ENCODE assay signal across 13 cellular contexts in genomic region chr14:101840649-101841365, GRCh38.
DNase-seq lines count a peak whose midpoint lies in the region; TF ChIP-seq lines count a peak whose summit lies in the region.
"Had no signal": no experiment of that assay in that cellular context is flagged by ENCODE, and none has a peak within 500 bp of the region (broad histone marks: within the 10 kb centered on the region; RNA-seq: fewer than 3 reads in every experiment).

No MANE protein-coding gene starts in this region.

- intact Hi-C loops in A673 (cut with micrococcal nuclease; ENCODE audit: unreplicated experiment): no loop called here

- POLR2A ChIA-PET in A673 (lab: Charles Lee; ENCODE audit: low non-redundant PET): no interaction called here

- H3K4me1 ChIP-seq in BLaER1 treated with 17β-estradiol and CSF1 and Interleukin-3, amounts not matched to agents 10 nM and 100 nM: peaks cover 70 to 100% (median 99%) of the 10 kb centered on the region in 10 experiments
- H3K4me1 ChIP-seq in DOHH2 (ENCODE audit: control insufficient read depth, low read length) (peaks cover 100% of the 10 kb centered on the region), A673 (ENCODE audit: insufficient read depth, low read length, poor library complexity, severe bottlenecking) (peaks cover 3% of the 10 kb centered on the region)

- no peaks in the 10 kb centered on the region for H3K9me3 ChIP-seq in BLaER1 treated with 17β-estradiol and CSF1 and Interleukin-3, amounts not matched to agents 10 nM and 100 nM (replicated peaks in 1 of 11)
- no peaks in the 10 kb centered on the region for H3K9me3 ChIP-seq in DOHH2 (ENCODE audit: control insufficient read depth, insufficient read depth, low read length)
- no peaks in the 10 kb centered on the region for H3K9me3 ChIP-seq in SU-DHL-6 (ENCODE audit: insufficient read depth, low read length)
- H3K9me3 ChIP-seq in A673 (ENCODE audit: low read depth, low read length, poor library complexity, severe bottlenecking): no peaks in the 10 kb centered on the region
- H3K9me3 ChIP-seq: lower lobe of right lung had no signal

- H3F3A ChIP-seq in DOHH2 (ENCODE audit: control insufficient read depth, insufficient read depth) (peaks cover 68% of the 10 kb centered on the region), SU-DHL-6 (ENCODE audit: insufficient read depth) (peaks cover 75% of the 10 kb centered on the region)

- BruUV-seq in A673 (replicated peaks; lab: Mats Ljungman, UMichigan): no TSS peak

- peaks cover 0 to 27% (median 5%) of the 10 kb centered on the region in 11 experiments; a peak in 11 of 22 replicates for H3K36me3 ChIP-seq in BLaER1 treated with 17β-estradiol and CSF1 and Interleukin-3, amounts not matched to agents 10 nM and 100 nM
- H3K36me3 ChIP-seq in DOHH2 (ENCODE audit: control insufficient read depth, low read length) (peaks cover 35% of the 10 kb centered on the region), SU-DHL-6 (ENCODE audit: low read length) (no peaks in the 10 kb centered on the region), H7 (replicated peaks; ENCODE audit: control insufficient read depth, insufficient read depth, low read length) (no peaks in the 10 kb centered on the region), A673 (ENCODE audit: insufficient read depth, low read length, poor library complexity, severe bottlenecking) (no peaks in the 10 kb centered on the region)

- peak overlapping the region in 7 of 11 experiments; percentile 1 to 69 (median 37); a peak in 9 of 22 replicates for H3K9ac ChIP-seq in BLaER1 treated with 17β-estradiol and CSF1 and Interleukin-3, amounts not matched to agents 10 nM and 100 nM
- peak overlapping the region; percentile 6; the same call in 1 of the 2 replicates for H3K9ac ChIP-seq in SU-DHL-6 (ENCODE audit: low read length)

- H3K9me2 ChIP-seq in DOHH2 (replicated peaks; ENCODE audit: control insufficient read depth, low read length): no peaks in the 10 kb centered on the region
- no peaks in the 10 kb centered on the region for H3K9me2 ChIP-seq in SU-DHL-6 (replicated peaks; ENCODE audit: insufficient read depth, low read length)

- peaks cover 0 to 89% (median 26%) of the 10 kb centered on the region in 11 experiments; a peak in 13 of 22 replicates for H4K20me1 ChIP-seq in BLaER1 treated with 17β-estradiol and CSF1 and Interleukin-3, amounts not matched to agents 10 nM and 100 nM
- H4K20me1 ChIP-seq in DOHH2 (ENCODE audit: control insufficient read depth, insufficient read depth, low read depth, low read length) (peaks cover 3% of the 10 kb centered on the region; the same call in 1 of the 2 replicates), SU-DHL-6 (ENCODE audit: low read depth, low read length) (no peaks in the 10 kb centered on the region)

- H3K27me3 ChIP-seq in BLaER1 treated with 17β-estradiol and CSF1 and Interleukin-3, amounts not matched to agents 10 nM and 100 nM: no peaks in the 10 kb centered on the region
- H3K27me3 ChIP-seq in DOHH2 (ENCODE audit: control insufficient read depth, low read length) (no peaks in the 10 kb centered on the region), SU-DHL-6 (ENCODE audit: low read length) (no peaks in the 10 kb centered on the region), H7 (ENCODE audit: control insufficient read depth, insufficient read depth, low read length) (no peaks in the 10 kb centered on the region), A673 (replicated peaks; ENCODE audit: insufficient read depth, low read depth, low read length, poor library complexity) (no peaks in the 10 kb centered on the region)

- peak overlapping the region in 10 of 11 experiments; percentile 21 to 85 (median 74); a peak in 20 of 22 replicates for H3K27ac ChIP-seq in BLaER1 treated with 17β-estradiol and CSF1 and Interleukin-3, amounts not matched to agents 10 nM and 100 nM
- peak overlapping the region; percentile 91 for H3K27ac ChIP-seq in DOHH2 (ENCODE audit: low read depth, low read length)
- peak overlapping the region; percentile 92 for H3K27ac ChIP-seq in SU-DHL-6 (ENCODE audit: low read depth, low read length)
- H3K27ac ChIP-seq in A673 (ENCODE audit: low read depth, low read length, poor library complexity, severe bottlenecking): no peak overlapping the region
- H3K27ac ChIP-seq: lower lobe of right lung had no signal

- CTCF ChIA-PET in A673 (lab: Charles Lee): no interaction called here

- no peak overlapping the region for H3K4me3 ChIP-seq in BLaER1 treated with 17β-estradiol and CSF1 and Interleukin-3, amounts not matched to agents 10 nM and 100 nM
- H3K4me3 ChIP-seq in DOHH2 (ENCODE audit: low read length) (peak overlapping the region; percentile 22; the same call in 1 of the 2 replicates), SU-DHL-6 (ENCODE audit: insufficient read depth, low read length, poor library complexity, severe bottlenecking) (no peak overlapping the region), epithelial cell of esophagus (ENCODE audit: low read length) (no peak overlapping the region), H7 (ENCODE audit: insufficient read depth, low read depth, low read length) (no peak overlapping the region), A673 (ENCODE audit: low read depth, low read length, poor library complexity, severe bottlenecking) (no peak overlapping the region)
- H3K4me3 ChIP-seq: lower lobe of right lung, skin epidermis had no signal

- H3K79me2 ChIP-seq in DOHH2 (ENCODE audit: control insufficient read depth, low read length) (peaks cover 93% of the 10 kb centered on the region), SU-DHL-6 (ENCODE audit: insufficient read depth, low read length) (peaks cover 79% of the 10 kb centered on the region)

- H2AFZ ChIP-seq in SU-DHL-6 (ENCODE audit: low read depth, low read length, severe bottlenecking): no peak overlapping the region

- H3K4me2 ChIP-seq in BLaER1 treated with 17β-estradiol and CSF1 and Interleukin-3, amounts not matched to agents 10 nM and 100 nM: peak overlapping the region in 7 of 11 experiments; percentile 27 to 94 (median 87); a peak in 12 of 22 replicates
- H3K4me2 ChIP-seq in DOHH2 (ENCODE audit: low read length) (peak overlapping the region; percentile 85), SU-DHL-6 (ENCODE audit: low read depth, low read length, poor library complexity, severe bottlenecking) (peak overlapping the region; percentile 13)

- TF ChIP-seq CTCF in DOHH2 (IDR thresholded peaks at IDR 0.05; ENCODE audit: low read depth, low read length, poor library complexity, severe bottlenecking) (peak; percentile 23), SU-DHL-6 (IDR thresholded peaks at IDR 0.05; ENCODE audit: insufficient read depth, low read length, poor library complexity, severe bottlenecking) (no peak), epithelial cell of esophagus (IDR thresholded peaks at IDR 0.05; ENCODE audit: insufficient read depth, low read depth, low read length, missing control alignments) (no peak), A673 (conservative IDR thresholded peaks at IDR 0.05; ENCODE audit: low read depth, low read length) (no peak)

- DNase-seq in epithelial cell of esophagus (ENCODE audit: low read depth) (peak; percentile 29), H7 (no peak), A673 (ENCODE audit: low spot score) (no peak), DMS 273 (lab: John Stamatoyannopoulos, UW; ENCODE audit: unreplicated experiment) (no peak)
- DNase-seq: activated CD4-positive, alpha-beta T cell treated with anti-CD3 and anti-CD28 coated beads for 1 hour; hippocampal formation; Kasumi-1; lower lobe of right lung; nucleus accumbens had no signal

Comparison
In these comparisons a context has a peak if more than half of its experiments do, and no peak if none do; other contexts are left out.
1. H3K4me2 ChIP-seq: peak in every context shown above with its lines; median percentile 87 in BLaER1 treated with 17β-estradiol and CSF1 and Interleukin-3, amounts not matched to agents 10 nM and 100 nM; 85 in DOHH2; 13 in SU-DHL-6.